Comparison of ENCODE assay signal across 1 cellular context in genomic region chr3:12906141-12906915, GRCh38.
TF ChIP-seq lines count a peak whose summit lies in the region.

No MANE protein-coding gene starts in this region.

TF ChIP-seq in GM12878, 131 proteins besides CTCF, POLR2A, EP300 and RAD21 (continued from another document):
- TF ChIP-seq ATF3 (IDR thresholded peaks at IDR 0.05; ENCODE audit: borderline replicate concordance, extremely low read depth, low read depth, low read length), result no peak
